ENCODE assay signal across 1 cellular context in genomic region chr19:48403606-48404005, GRCh38.
TF ChIP-seq lines count a peak whose summit lies in the region.

No MANE protein-coding gene starts in this region.

TF ChIP-seq in H1, 55 proteins besides CTCF, POLR2A, EP300 and RAD21:
- TF ChIP-seq TEAD4 (IDR thresholded peaks at IDR 0.05; ENCODE audit: low read depth, low read length): peak; percentile 29; the same call in 1 of the 2 replicates
- TF ChIP-seq SIX5 (IDR thresholded peaks at IDR 0.05; ENCODE audit: low read depth, low read length): peak; percentile 97
- no peak for TF ChIP-seq SP2 (IDR thresholded peaks at IDR 0.05; ENCODE audit: low read length)
- peak; percentile 64; the same call in 1 of the 2 replicates for TF ChIP-seq CREB1 (IDR thresholded peaks at IDR 0.05)
- no peak for TF ChIP-seq JUN (IDR thresholded peaks at IDR 0.05; ENCODE audit: low read depth, low read length)
- TF ChIP-seq BRCA1 (IDR thresholded peaks at IDR 0.05; ENCODE audit: low read depth, low read length): no peak
- TF ChIP-seq ATF2 (IDR thresholded peaks at IDR 0.05; ENCODE audit: low read length): no peak
- no peak for TF ChIP-seq BCL11A (IDR thresholded peaks at IDR 0.05; ENCODE audit: low read depth in 2 of 2, low read length in 2 of 2)
